In the genomic region with DNA sequence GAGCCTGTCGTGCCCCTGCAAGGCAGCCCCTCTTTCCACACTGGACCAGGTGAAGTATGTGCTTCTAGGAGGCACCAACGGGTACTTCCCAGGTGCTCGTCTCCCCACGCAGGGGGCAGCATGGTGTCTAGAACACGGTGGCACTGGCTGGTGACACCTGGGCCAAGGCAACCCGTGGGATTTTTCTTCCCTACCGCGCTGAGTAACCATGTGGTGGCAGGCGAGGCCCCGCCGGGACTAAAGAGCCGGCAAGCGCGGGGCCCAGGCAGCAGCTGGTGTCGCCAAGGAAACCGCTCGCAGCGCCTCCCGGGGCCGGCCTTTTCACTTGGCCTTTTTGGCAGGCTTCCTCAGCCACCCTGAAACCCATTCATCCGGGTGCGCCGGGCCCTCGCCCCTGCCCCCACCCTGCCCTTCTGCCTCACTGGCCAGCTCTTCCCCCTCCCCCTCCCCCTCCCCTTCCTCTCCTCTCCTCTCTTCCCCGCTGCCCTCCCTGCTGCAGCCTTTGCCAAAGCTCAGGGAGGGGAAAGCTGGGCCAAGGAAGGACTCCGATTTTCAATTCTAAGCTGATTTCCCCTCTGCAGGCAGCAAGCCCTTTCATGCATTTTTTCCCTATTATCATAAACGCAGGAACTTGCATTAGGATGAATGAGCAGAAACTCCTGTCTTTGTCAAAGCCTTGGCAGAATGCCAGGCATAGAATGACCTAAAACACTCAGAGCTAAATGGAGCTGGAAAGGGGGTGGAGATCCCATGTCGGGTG, we compare ENCODE assay signal across 8 cellular contexts.
DNase-seq lines count a peak whose midpoint lies in the region; ATAC-seq and TF ChIP-seq lines count a peak whose summit lies in the region.

No MANE protein-coding gene starts in this region.

- peak; percentile 62 for TF ChIP-seq CTCF in BE2C (IDR thresholded peaks at IDR 0.05; ENCODE audit: low read depth, low read length)

- H3K4me3 Mint-ChIP-seq in activated CD8-positive, alpha-beta T cell treated with anti-CD3 and anti-CD28 coated beads, Interleukin-2, amount 10 ng/mL, durations not matched to agents 7 days and 5 days: peak overlapping the region; percentile 25
- H3K4me3 Mint-ChIP-seq in memory B cell: no peak overlapping the region

- POLR2A ChIA-PET in activated CD8-positive, alpha-beta T cell treated with anti-CD3 and anti-CD28 coated beads, Interleukin-2, amount 10 ng/mL, durations not matched to agents 7 days and 5 days (lab: Charles Lee): interaction anchor here (1.4 to 1.8 kb wide), 3 partner anchors 8 to 81 kb away, joined by 5 to 7 read pairs (median 5); no protein-coding TSS in a partner anchor

- H3K9me3 ChIP-seq in BE2C: no peaks in the 10 kb centered on the region

- H3K36me3 ChIP-seq in BE2C: no peaks in the 10 kb centered on the region

- H3K4me1 Mint-ChIP-seq in activated CD8-positive, alpha-beta T cell treated with anti-CD3 and anti-CD28 coated beads, Interleukin-2, amount 10 ng/mL, durations not matched to agents 7 days and 5 days (ENCODE audit: low read depth): peaks cover 59% of the 10 kb centered on the region
- peaks cover 13% of the 10 kb centered on the region for H3K4me1 Mint-ChIP-seq in memory B cell

- no peaks in the 10 kb centered on the region for H3K9me3 Mint-ChIP-seq in activated CD8-positive, alpha-beta T cell treated with anti-CD3 and anti-CD28 coated beads, Interleukin-2, amount 10 ng/mL, durations not matched to agents 7 days and 5 days (ENCODE audit: insufficient read depth)
- H3K9me3 Mint-ChIP-seq in memory B cell: no peaks in the 10 kb centered on the region

- peak overlapping the region; percentile 12 for H3K4me3 ChIP-seq in BE2C (ENCODE audit: low read depth, low read length)

- ATAC-seq in GM19372 (IDR thresholded peaks at IDR 0.05; ENCODE audit: low read depth, unreplicated experiment) (peak; percentile 85), HG03520 (IDR thresholded peaks at IDR 0.05; ENCODE audit: unreplicated experiment) (peak; percentile 70), memory B cell (ENCODE audit: low read depth) (peak; percentile 97)
- peak; percentile 95 for ATAC-seq in activated CD8-positive, alpha-beta T cell treated with anti-CD3 and anti-CD28 coated beads, Interleukin-2, amount 10 ng/mL, durations not matched to agents 7 days and 5 days

- peak overlapping the region; percentile 81 for H3K27ac Mint-ChIP-seq in activated CD8-positive, alpha-beta T cell treated with anti-CD3 and anti-CD28 coated beads, Interleukin-2, amount 10 ng/mL, durations not matched to agents 7 days and 5 days
- peak overlapping the region; percentile 67 for H3K27ac Mint-ChIP-seq in memory B cell

- H3K27me3 ChIP-seq in BE2C: no peaks in the 10 kb centered on the region

- H3K36me3 Mint-ChIP-seq in activated CD8-positive, alpha-beta T cell treated with anti-CD3 and anti-CD28 coated beads, Interleukin-2, amount 10 ng/mL, durations not matched to agents 7 days and 5 days (ENCODE audit: low read depth): no peaks in the 10 kb centered on the region
- no peaks in the 10 kb centered on the region for H3K36me3 Mint-ChIP-seq in memory B cell

- H3K4me1 ChIP-seq in BE2C: peaks cover 40% of the 10 kb centered on the region

- H3K27me3 Mint-ChIP-seq in activated CD8-positive, alpha-beta T cell treated with anti-CD3 and anti-CD28 coated beads, Interleukin-2, amount 10 ng/mL, durations not matched to agents 7 days and 5 days (ENCODE audit: low read depth): no peaks in the 10 kb centered on the region
- no peaks in the 10 kb centered on the region for H3K27me3 Mint-ChIP-seq in memory B cell

- CTCF ChIA-PET in activated CD8-positive, alpha-beta T cell treated with anti-CD3 and anti-CD28 coated beads, Interleukin-2, amount 10 ng/mL, durations not matched to agents 7 days and 5 days (lab: Charles Lee): interaction anchor here (0.9 to 2.4 kb wide), 21 partner anchors 9 to 123 kb away, joined by 3 to 15 read pairs (median 5); no protein-coding TSS in a partner anchor

- peak; percentile 96 for DNase-seq in BE2C
- DNase-seq in NCI-H748 (lab: John Stamatoyannopoulos, UW; ENCODE audit: unreplicated experiment): peak; percentile 99
- DNase-seq in activated CD8-positive, alpha-beta T cell treated with anti-CD3 and anti-CD28 coated beads, Interleukin-2, amount 10 ng/mL, durations not matched to agents 7 days and 5 days: peak; percentile 86
- DNase-seq in effector CD4-positive, alpha-beta T cell: peak; percentile 71
- peak; percentile 70 to 74 for DNase-seq in memory B cell (ENCODE audit: low spot score in 2 of 2)
- DNase-seq in stimulated activated CD8-positive, alpha-beta memory T cell treated with anti-CD3 and anti-CD28 coated beads, Interleukin-15, amount 100 ng/mL, for 1 hour (ENCODE audit: low read depth): peak; percentile 44

Comparison
In these comparisons a context has a peak if more than half of its experiments do, and no peak if none do; other contexts are left out.
1. Peak in every context shown above with its lines: DNase-seq, ATAC-seq and H3K4me3 ChIP-seq.
2. DNase-seq: peak in every context shown above with its lines; median percentile 99 in NCI-H748; 96 in BE2C; 86 in activated CD8-positive, alpha-beta T cell treated with anti-CD3 and anti-CD28 coated beads, Interleukin-2, amount 10 ng/mL, durations not matched to agents 7 days and 5 days; 72 in memory B cell; 71 in effector CD4-positive, alpha-beta T cell; 44 in stimulated activated CD8-positive, alpha-beta memory T cell treated with anti-CD3 and anti-CD28 coated beads, Interleukin-15, amount 100 ng/mL, for 1 hour.